ENCODE assay signal across 10 cellular contexts in genomic region chr10:48804740-48805182, GRCh38.
DNase-seq lines count a peak whose midpoint lies in the region; ATAC-seq and TF ChIP-seq lines count a peak whose summit lies in the region.
"Had no signal": no experiment of that assay in that cellular context is flagged by ENCODE, and none has a peak within 500 bp of the region (broad histone marks: within the 10 kb centered on the region; RNA-seq: fewer than 3 reads in every experiment).

No MANE protein-coding gene starts in this region.

- no peak for TF ChIP-seq POLR2A in lower leg skin (IDR thresholded peaks at IDR 0.05)
- TF ChIP-seq POLR2A in prostate gland (IDR thresholded peaks at IDR 0.05): no peak

- no peaks in the 10 kb centered on the region for H3K36me3 ChIP-seq in A673 (ENCODE audit: insufficient read depth, low read length, poor library complexity, severe bottlenecking)
- H3K36me3 ChIP-seq in DND-41 (ENCODE audit: insufficient read depth, low read length): no peaks in the 10 kb centered on the region
- H3K36me3 ChIP-seq in prostate gland: no peaks in the 10 kb centered on the region
- H3K36me3 ChIP-seq: pancreas had no signal

- H3K27ac ChIP-seq in A673 (ENCODE audit: low read depth, low read length, poor library complexity, severe bottlenecking): no peak overlapping the region
- H3K27ac ChIP-seq in DND-41 (ENCODE audit: low read length): peak overlapping the region; percentile 61
- H3K27ac ChIP-seq in prostate gland: no peak overlapping the region
- H3K27ac ChIP-seq: pancreas had no signal

- 25 to 27% methylated on average over 7 of the region's 7 CpGs for whole genome bisulfite sequencing in lower leg skin, 2 donors
- WGBS in prostate gland: 19% methylated on average over 7 of the region's 7 CpGs

- H3K4me1 ChIP-seq in A673 (ENCODE audit: insufficient read depth, low read length, poor library complexity, severe bottlenecking): no peaks in the 10 kb centered on the region
- H3K4me1 ChIP-seq in DND-41 (ENCODE audit: insufficient read depth, low read length): peaks cover 48% of the 10 kb centered on the region
- no peaks in the 10 kb centered on the region for H3K4me1 ChIP-seq in prostate gland (replicated peaks)
- H3K4me1 ChIP-seq: pancreas had no signal

- H3K9me3 ChIP-seq in A673 (ENCODE audit: low read depth, low read length, poor library complexity, severe bottlenecking): no peaks in the 10 kb centered on the region
- peaks cover 3% of the 10 kb centered on the region for H3K9me3 ChIP-seq in DND-41 (ENCODE audit: insufficient read depth, low read length, severe bottlenecking)
- no peaks in the 10 kb centered on the region for H3K9me3 ChIP-seq in prostate gland
- H3K9me3 ChIP-seq: pancreas had no signal

- peak overlapping the region; percentile 30 for H3K9ac ChIP-seq in DND-41 (ENCODE audit: low read depth, low read length)

- POLR2A ChIA-PET in A673 (lab: Charles Lee; ENCODE audit: low non-redundant PET): no interaction called here

- H3K27me3 ChIP-seq in A673 (replicated peaks; ENCODE audit: insufficient read depth, low read depth, low read length, poor library complexity) (no peaks in the 10 kb centered on the region), DND-41 (ENCODE audit: insufficient read depth, low read length, poor library complexity) (no peaks in the 10 kb centered on the region), prostate gland (replicated peaks; ENCODE audit: insufficient read depth) (no peaks in the 10 kb centered on the region)
- H3K27me3 ChIP-seq: pancreas had no signal

- DNase-seq in A673 (ENCODE audit: low spot score) (peak; percentile 16), DND-41 (peak; percentile 79), NCI-H1105 (lab: John Stamatoyannopoulos, UW) (peak; percentile 25), globus pallidus (ENCODE audit: low spot score) (peak; percentile 24), GM19240 (ENCODE audit: insufficient read length, low spot score) (no peak), lower leg skin (ENCODE audit: low spot score in 2 of 2) (no peak), prostate gland (ENCODE audit: low spot score) (no peak)
- DNase-seq in activated CD4-positive, CD25-positive, alpha-beta regulatory T cell (lab: John Stamatoyannopoulos, UW): no peak
- DNase-seq: NCI-H1694 treated with DMSO at 0.1 percent for 48 hours, pancreas had no signal

- CTCF ChIA-PET in A673 (lab: Charles Lee): no interaction called here

- H3K4me3 ChIP-seq in A673 (ENCODE audit: low read depth, low read length, poor library complexity, severe bottlenecking) (no peak overlapping the region), DND-41 (ENCODE audit: low read depth in 1 of 2, low read length in 2 of 2) (no peak overlapping the region), lower leg skin (ENCODE audit: low read depth, poor library complexity, severe bottlenecking) (no peak overlapping the region), prostate gland (no peak overlapping the region)
- H3K4me3 ChIP-seq: pancreas had no signal

- TF ChIP-seq CTCF in A673 (conservative IDR thresholded peaks at IDR 0.05; ENCODE audit: low read depth, low read length): no peak
- TF ChIP-seq CTCF in DND-41 (IDR thresholded peaks at IDR 0.05; ENCODE audit: borderline replicate concordance, extremely low read depth, low read length, poor library complexity, severe bottlenecking): no peak
- no peak for TF ChIP-seq CTCF in lower leg skin (IDR thresholded peaks at IDR 0.05)
- no peak for TF ChIP-seq CTCF in prostate gland (IDR thresholded peaks at IDR 0.05)

- peak; percentile 95 for ATAC-seq in DND-41 (ENCODE audit: insufficient read depth, low read depth)

- H4K20me1 ChIP-seq in DND-41 (ENCODE audit: insufficient read depth, low read length): no peaks in the 10 kb centered on the region

- BruUV-seq in A673 (replicated peaks; lab: Mats Ljungman, UMichigan): no TSS peak

- no peaks in the 10 kb centered on the region for H3K79me2 ChIP-seq in DND-41 (ENCODE audit: insufficient read depth, low read length)

- intact Hi-C loops in A673 (cut with micrococcal nuclease; ENCODE audit: unreplicated experiment): loop anchor here (5.0 kb wide), 1 partner anchor 48 kb away; no protein-coding TSS in a partner anchor
- intact Hi-C loops in lower leg skin (cut with DNase I; ENCODE audit: low total_unique reads): no loop called here
- intact Hi-C loops in prostate gland (cut with DNase I): no loop called here

- peak overlapping the region; percentile 49 for H3K4me2 ChIP-seq in DND-41 (ENCODE audit: insufficient read depth, low read length)

- peak overlapping the region; percentile 19 for H2AFZ ChIP-seq in DND-41 (ENCODE audit: low read depth, low read length)

Comparison
In these comparisons a context has a peak if more than half of its experiments do, and no peak if none do; other contexts are left out.
1. DNase-seq: peak in A673 (single experiment), DND-41 (single experiment), NCI-H1105 (single experiment) and globus pallidus (single experiment); none in GM19240 (single experiment), lower leg skin (0 of 2), activated CD4-positive, CD25-positive, alpha-beta regulatory T cell (0 of 4) and prostate gland (single experiment).